2 cellular contexts compared by ENCODE assay signal in the genomic region with DNA sequence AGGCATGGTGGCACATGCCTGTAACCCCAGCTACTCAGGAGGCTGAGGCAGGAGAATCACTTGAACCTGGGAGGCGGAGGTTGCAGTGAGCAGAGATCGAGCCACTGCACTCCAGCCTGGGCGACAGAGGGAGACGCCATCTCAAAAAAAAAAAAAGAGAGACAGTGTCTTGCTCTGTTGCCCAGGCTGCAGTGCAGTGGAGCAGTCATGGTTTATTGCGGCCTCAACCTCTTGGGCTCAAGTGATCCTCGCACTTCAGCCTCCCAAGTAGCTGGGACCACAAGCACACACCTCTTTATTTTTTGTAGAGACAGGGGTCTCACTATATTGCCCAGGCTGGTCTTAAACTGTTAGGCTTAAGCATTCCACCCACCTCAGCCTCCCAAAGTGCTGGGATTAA.
TF ChIP-seq lines count a peak whose summit lies in the region.

No MANE protein-coding gene starts in this region.

TF ChIP-seq in HEK293, 187 proteins besides CTCF, POLR2A, EP300 and RAD21:
- TF ChIP-seq ZNF121 (tag by site-specific recombination; IDR thresholded peaks at IDR 0.05): peak; percentile 85; the same call in 1 of the 2 replicates
TF ChIP-seq in HEK293: peak in this region for 1; not testable (repeated sequence) for 186.

TF ChIP-seq in HepG2, 621 proteins besides CTCF, POLR2A, EP300 and RAD21:
- TF ChIP-seq, protein P1, sequence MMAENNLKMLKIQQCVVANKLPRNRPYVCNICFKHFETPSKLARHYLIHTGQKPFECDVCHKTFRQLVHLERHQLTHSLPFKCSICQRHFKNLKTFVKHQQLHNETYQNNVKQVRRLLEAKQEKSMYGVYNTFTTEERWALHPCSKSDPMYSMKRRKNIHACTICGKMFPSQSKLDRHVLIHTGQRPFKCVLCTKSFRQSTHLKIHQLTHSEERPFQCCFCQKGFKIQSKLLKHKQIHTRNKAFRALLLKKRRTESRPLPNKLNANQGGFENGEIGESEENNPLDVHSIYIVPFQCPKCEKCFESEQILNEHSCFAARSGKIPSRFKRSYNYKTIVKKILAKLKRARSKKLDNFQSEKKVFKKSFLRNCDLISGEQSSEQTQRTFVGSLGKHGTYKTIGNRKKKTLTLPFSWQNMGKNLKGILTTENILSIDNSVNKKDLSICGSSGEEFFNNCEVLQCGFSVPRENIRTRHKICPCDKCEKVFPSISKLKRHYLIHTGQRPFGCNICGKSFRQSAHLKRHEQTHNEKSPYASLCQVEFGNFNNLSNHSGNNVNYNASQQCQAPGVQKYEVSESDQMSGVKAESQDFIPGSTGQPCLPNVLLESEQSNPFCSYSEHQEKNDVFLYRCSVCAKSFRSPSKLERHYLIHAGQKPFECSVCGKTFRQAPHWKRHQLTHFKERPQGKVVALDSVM (CRISPR knock-in tag; IDR thresholded peaks at IDR 0.05): peak; percentile 56; the same call in 1 of the 2 replicates
TF ChIP-seq in HepG2: peak in this region for 1; not testable (repeated sequence) for 620.
